Comparison of ENCODE assay signal across 8 cellular contexts in genomic region chr15:67146875-67147381, GRCh38.
DNase-seq lines count a peak whose midpoint lies in the region; ATAC-seq and TF ChIP-seq lines count a peak whose summit lies in the region.

No MANE protein-coding gene starts in this region.

- H4K8ac ChIP-seq in mesendoderm (ENCODE audit: low read depth, low read length): no peak overlapping the region

- in situ Hi-C loops in Panc1 (cut with HindIII; ENCODE audit: low pct_unique_long_range_greater_than_20kb, low sequenced_read_pairs): no loop called here

- H3K79me2 ChIP-seq in mesendoderm (ENCODE audit: control insufficient read depth, insufficient read depth, low read length): peaks cover 2% of the 10 kb centered on the region

- H3K9ac ChIP-seq in mesendoderm (ENCODE audit: low read length): no peak overlapping the region

- H3K36me3 ChIP-seq in Panc1 (ENCODE audit: control insufficient read depth, insufficient read depth, low read length) (no peaks in the 10 kb centered on the region), mesendoderm (ENCODE audit: control insufficient read depth, insufficient read depth, low read length) (no peaks in the 10 kb centered on the region), thoracic aorta (no peaks in the 10 kb centered on the region), testis (ENCODE audit: low read depth, missing control alignments) (no peaks in the 10 kb centered on the region)

- CTCF ChIA-PET in Panc1 (lab: Charles Lee): no interaction called here

- H3K4me2 ChIP-seq in mesendoderm (ENCODE audit: low read length): no peak overlapping the region

- no peak overlapping the region for H2BK5ac ChIP-seq in mesendoderm (ENCODE audit: low read length)

- no peak overlapping the region for H2BK15ac ChIP-seq in mesendoderm (replicated peaks; ENCODE audit: low read depth)

- H3K4me3 ChIP-seq in Panc1 (ENCODE audit: low read depth in 2 of 2, low read length in 2 of 2) (no peak overlapping the region), choroid plexus epithelial cell (ENCODE audit: low read depth, low read length) (no peak overlapping the region), mesendoderm (ENCODE audit: low read length) (no peak overlapping the region), thoracic aorta (no peak overlapping the region), testis (no peak overlapping the region)

- no peak overlapping the region for H3K23ac ChIP-seq in mesendoderm (ENCODE audit: low read length)

- no peak overlapping the region for H2BK120ac ChIP-seq in mesendoderm (ENCODE audit: low read depth, low read length)

- H3K9me3 ChIP-seq in Panc1 (ENCODE audit: control insufficient read depth, insufficient read depth, low read depth, low read length) (no peaks in the 10 kb centered on the region), thoracic aorta (no peaks in the 10 kb centered on the region), testis (no peaks in the 10 kb centered on the region)

- H2AK5ac ChIP-seq in mesendoderm (ENCODE audit: low read length): no peak overlapping the region

- TF ChIP-seq POLR2A in testis (IDR thresholded peaks at IDR 0.05): no peak

- no peak overlapping the region for H3K18ac ChIP-seq in mesendoderm (ENCODE audit: low read length)

- intact Hi-C loops in Panc1 (cut with micrococcal nuclease; ENCODE audit: unreplicated experiment): loop anchor here (5.0 kb wide), 1 partner anchor 40 kb away; no protein-coding TSS in a partner anchor
- intact Hi-C loops in testis (cut with DNase I; ENCODE audit: low total_unique reads): no loop called here

- H3K4me1 ChIP-seq in Panc1 (ENCODE audit: control insufficient read depth, insufficient read depth, low read length): peaks cover 100% of the 10 kb centered on the region
- peaks cover 15% of the 10 kb centered on the region for H3K4me1 ChIP-seq in mesendoderm (ENCODE audit: control insufficient read depth, low read depth, low read length)
- peaks cover 53 to 83% of the 10 kb centered on the region in 2 donors for H3K4me1 ChIP-seq in thoracic aorta (ENCODE audit: control insufficient read depth in 1 of 2, low read depth in 2 of 2)
- H3K4me1 ChIP-seq in testis: peaks cover 37% of the 10 kb centered on the region

- peak; percentile 27 for DNase-seq in DMS153 (lab: John Stamatoyannopoulos, UW)
- no peak for DNase-seq in Panc1 (ENCODE audit: low read depth, low spot score)
- DNase-seq in choroid plexus epithelial cell (ENCODE audit: low read depth): peak; percentile 93
- DNase-seq in mesendoderm: peak; percentile 71
- no peak for DNase-seq in thoracic aorta (ENCODE audit: low spot score)
- no peak for DNase-seq in testis
- no peak for DNase-seq in activated gamma-delta T cell (lab: John Stamatoyannopoulos, UW)

- H3K4ac ChIP-seq in mesendoderm (ENCODE audit: low read depth, low read length): no peak overlapping the region

- peaks cover 2% of the 10 kb centered on the region for H3K79me1 ChIP-seq in mesendoderm (ENCODE audit: low read length)

- TF ChIP-seq CTCF in Panc1 (IDR thresholded peaks at IDR 0.05): no peak
- no peak for TF ChIP-seq CTCF in choroid plexus epithelial cell (conservative IDR thresholded peaks at IDR 0.05; ENCODE audit: low read depth, low read length)
- TF ChIP-seq CTCF in thoracic aorta (IDR thresholded peaks at IDR 0.05): no peak
- no peak for TF ChIP-seq CTCF in testis (IDR thresholded peaks at IDR 0.05)

- peak; percentile 4 for ATAC-seq in Panc1
- ATAC-seq in thoracic aorta (ENCODE audit: insufficient number of reproducible peaks, low FRiP score, low read depth): no peak
- no peak for ATAC-seq in HG03432 (IDR thresholded peaks at IDR 0.05; ENCODE audit: unreplicated experiment)

- TSS peak; percentile 15 for BruUV-seq in Panc1 (replicated peaks; lab: Mats Ljungman, UMichigan)

- H3K27ac ChIP-seq in Panc1 (ENCODE audit: low read length): peak overlapping the region; percentile 100
- peak overlapping the region; percentile 32 for H3K27ac ChIP-seq in mesendoderm (ENCODE audit: low read depth, low read length)
- H3K27ac ChIP-seq in thoracic aorta: peak overlapping the region; percentile 19 to 85
- peak overlapping the region in 1 of 2 donors; percentile 1 for H3K27ac ChIP-seq in testis

- no peaks in the 10 kb centered on the region for H3K27me3 ChIP-seq in Panc1 (ENCODE audit: control insufficient read depth, insufficient read depth, low read length)
- no peaks in the 10 kb centered on the region for H3K27me3 ChIP-seq in mesendoderm (ENCODE audit: insufficient read depth, low read length, poor library complexity)
- H3K27me3 ChIP-seq in thoracic aorta (replicated peaks; ENCODE audit: insufficient read depth): no peaks in the 10 kb centered on the region
- no peaks in the 10 kb centered on the region for H3K27me3 ChIP-seq in testis

- POLR2A ChIA-PET in Panc1 (lab: Charles Lee): interaction anchor here (0.6 to 1.5 kb wide), 5 partner anchors 7 to 67 kb away, joined by 3 to 4 read pairs (median 3); no protein-coding TSS in a partner anchor

- no peak overlapping the region for H4K5ac ChIP-seq in mesendoderm (ENCODE audit: low read length)

- no CpG with 5 or more reads among the region's 10 CpGs for WGBS in mesendoderm (ENCODE audit: extremely low coverage, insufficient coverage, low lambda C conversion rate)
- 59 to 75% methylated on average over 10 of the region's 10 CpGs for WGBS in testis, 2 donors

- peak overlapping the region; percentile 43 for H3K56ac ChIP-seq in mesendoderm (ENCODE audit: low read length)

Comparison
In these comparisons a context has a peak if more than half of its experiments do, and no peak if none do; other contexts are left out.
1. DNase-seq: peak in DMS153 (single experiment), choroid plexus epithelial cell (single experiment) and mesendoderm (single experiment); none in Panc1 (single experiment), thoracic aorta (single experiment), testis (single experiment) and activated gamma-delta T cell (single experiment).